In the genomic region with DNA sequence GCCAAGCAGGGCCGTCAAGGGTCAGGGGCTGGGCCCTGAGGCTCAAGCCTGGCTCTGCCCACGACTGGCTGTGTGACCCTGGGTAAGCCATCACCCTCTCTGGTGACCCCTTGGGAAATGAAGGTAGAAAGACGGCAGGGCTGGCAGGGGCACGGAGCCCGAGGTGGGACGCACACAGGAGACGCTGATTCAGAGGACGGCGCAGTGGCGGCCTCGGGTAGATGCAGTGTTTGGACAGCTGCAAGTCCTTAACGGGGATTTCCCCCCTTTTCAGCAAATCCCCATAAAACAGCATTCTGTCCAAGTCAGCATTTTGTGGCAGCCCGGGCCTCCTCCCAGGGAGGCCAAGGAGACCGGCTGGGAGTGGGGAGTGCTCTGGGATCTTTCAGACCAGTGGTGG, we compare ENCODE assay signal across 15 cellular contexts. TPM values are rescaled to one million over a fixed set of nuclear protein-coding genes. Genes with fewer than 3 reads are reported as not detected.
DNase-seq lines count a peak whose midpoint lies in the region; ATAC-seq and TF ChIP-seq lines count a peak whose summit lies in the region.
"Had no signal": no experiment of that assay in that cellular context is flagged by ENCODE, and none has a peak within 500 bp of the region (broad histone marks: within the 10 kb centered on the region; RNA-seq: fewer than 3 reads in every experiment).

No MANE protein-coding gene starts in this region.

- no peak overlapping the region for H3K27ac Mint-ChIP-seq in activated naive CD8-positive, alpha-beta T cell
- H3K27ac Mint-ChIP-seq in activated naive CD8-positive, alpha-beta T cell treated with anti-CD3 and anti-CD28 coated beads, Interleukin-2, amount 50 U/mL, for 24 hours = no peak overlapping the region
- peak overlapping the region; percentile 68 for H3K27ac Mint-ChIP-seq in stimulated activated effector memory CD8-positive, alpha-beta T cell treated with anti-CD3 and anti-CD28 coated beads, Interleukin-12 subunit alpha, Interleukin-12 subunit beta, amount 100 ng/mL, for 72 hours
- H3K27ac Mint-ChIP-seq: endodermal cell had no signal

- H3K79me2 ChIP-seq in OCI-LY7 (ENCODE audit: insufficient read depth, low read depth, low read length) = no peaks in the 10 kb centered on the region

- no peak for ATAC-seq in activated naive CD8-positive, alpha-beta T cell treated with anti-CD3 and anti-CD28 coated beads, Interleukin-2, amount 50 U/mL, for 24 hours
- ATAC-seq in stimulated activated effector memory CD8-positive, alpha-beta T cell treated with anti-CD3 and anti-CD28 coated beads, Interleukin-12 subunit alpha, Interleukin-12 subunit beta, amount 100 ng/mL, for 72 hours = no peak
- ATAC-seq: left colon had no signal

- H2AFZ ChIP-seq in OCI-LY7 (ENCODE audit: low read length) = no peak overlapping the region

- no peak for TF ChIP-seq CTCF in RWPE1 (conservative IDR thresholded peaks at IDR 0.05; ENCODE audit: low read depth)
- no peak for TF ChIP-seq CTCF in fibroblast of mammary gland (conservative IDR thresholded peaks at IDR 0.05; ENCODE audit: control insufficient read depth, insufficient read depth, low read depth, low read length)
- TF ChIP-seq CTCF in OCI-LY7 (conservative IDR thresholded peaks at IDR 0.05; ENCODE audit: low read length) = no peak

- H3K36me3 ChIP-seq in OCI-LY7 (ENCODE audit: insufficient read depth, low read length) = no peaks in the 10 kb centered on the region
- H3K36me3 ChIP-seq: Peyer's patch, upper lobe of right lung had no signal

- no peak overlapping the region for H3K4me2 ChIP-seq in OCI-LY7 (ENCODE audit: low read length)

- DNase-seq in activated naive CD8-positive, alpha-beta T cell treated with anti-CD3 and anti-CD28 coated beads, Interleukin-2, amount 50 U/mL, for 24 hours = no peak
- no peak for DNase-seq in RWPE1 (ENCODE audit: low spot score)
- peak; percentile 25 for DNase-seq in fibroblast of mammary gland (ENCODE audit: low read depth)
- no peak for DNase-seq in stimulated activated effector memory CD8-positive, alpha-beta T cell treated with anti-CD3 and anti-CD28 coated beads, Interleukin-12 subunit alpha, Interleukin-12 subunit beta, amount 100 ng/mL, for 72 hours (ENCODE audit: low spot score in 2 of 2)
- no peak for DNase-seq in activated CD4-positive, CD25-positive, alpha-beta regulatory T cell (lab: John Stamatoyannopoulos, UW)
- DNase-seq in NK-92 (lab: John Stamatoyannopoulos, UW; ENCODE audit: unreplicated experiment) = no peak
- DNase-seq in OCI-LY7 (ENCODE audit: low spot score) = no peak
- DNase-seq: endodermal cell, left colon, NCI-H1092 treated with DMSO at 0.1 percent for 48 hours, nucleus accumbens, upper lobe of right lung had no signal

- no peaks in the 10 kb centered on the region for H3K36me3 Mint-ChIP-seq in activated naive CD8-positive, alpha-beta T cell
- no peaks in the 10 kb centered on the region for H3K36me3 Mint-ChIP-seq in activated naive CD8-positive, alpha-beta T cell treated with anti-CD3 and anti-CD28 coated beads, Interleukin-2, amount 50 U/mL, for 24 hours (ENCODE audit: low read depth)
- no peaks in the 10 kb centered on the region for H3K36me3 Mint-ChIP-seq in stimulated activated effector memory CD8-positive, alpha-beta T cell treated with anti-CD3 and anti-CD28 coated beads, Interleukin-12 subunit alpha, Interleukin-12 subunit beta, amount 100 ng/mL, for 72 hours

- peaks cover 35% of the 10 kb centered on the region for H3K4me1 Mint-ChIP-seq in activated naive CD8-positive, alpha-beta T cell (ENCODE audit: low read depth)
- peaks cover 28% of the 10 kb centered on the region for H3K4me1 Mint-ChIP-seq in activated naive CD8-positive, alpha-beta T cell treated with anti-CD3 and anti-CD28 coated beads, Interleukin-2, amount 50 U/mL, for 24 hours
- H3K4me1 Mint-ChIP-seq in stimulated activated effector memory CD8-positive, alpha-beta T cell treated with anti-CD3 and anti-CD28 coated beads, Interleukin-12 subunit alpha, Interleukin-12 subunit beta, amount 100 ng/mL, for 72 hours = peaks cover 25% of the 10 kb centered on the region
- H3K4me1 Mint-ChIP-seq: endodermal cell had no signal

- no TSS peak for BruUV-seq in OCI-LY7 (replicated peaks; lab: Mats Ljungman, UMichigan)

- peak overlapping the region; percentile 32 for H3K4me3 Mint-ChIP-seq in activated naive CD8-positive, alpha-beta T cell
- no peak overlapping the region for H3K4me3 Mint-ChIP-seq in activated naive CD8-positive, alpha-beta T cell treated with anti-CD3 and anti-CD28 coated beads, Interleukin-2, amount 50 U/mL, for 24 hours
- no peak overlapping the region for H3K4me3 Mint-ChIP-seq in stimulated activated effector memory CD8-positive, alpha-beta T cell treated with anti-CD3 and anti-CD28 coated beads, Interleukin-12 subunit alpha, Interleukin-12 subunit beta, amount 100 ng/mL, for 72 hours
- H3K4me3 Mint-ChIP-seq: endodermal cell had no signal

- H3K27ac ChIP-seq in RWPE1 = peak overlapping the region; percentile 51
- no peak overlapping the region for H3K27ac ChIP-seq in OCI-LY7 (ENCODE audit: low read depth, low read length, poor library complexity, severe bottlenecking)
- H3K27ac ChIP-seq: Peyer's patch, upper lobe of right lung, VCaP had no signal

- no peaks in the 10 kb centered on the region for H3K9me3 Mint-ChIP-seq in activated naive CD8-positive, alpha-beta T cell (ENCODE audit: low read depth)
- H3K9me3 Mint-ChIP-seq in activated naive CD8-positive, alpha-beta T cell treated with anti-CD3 and anti-CD28 coated beads, Interleukin-2, amount 50 U/mL, for 24 hours = no peaks in the 10 kb centered on the region
- no peaks in the 10 kb centered on the region for H3K9me3 Mint-ChIP-seq in stimulated activated effector memory CD8-positive, alpha-beta T cell treated with anti-CD3 and anti-CD28 coated beads, Interleukin-12 subunit alpha, Interleukin-12 subunit beta, amount 100 ng/mL, for 72 hours
- H3K9me3 Mint-ChIP-seq: endodermal cell had no signal

- POLR2A ChIA-PET in RWPE1 (lab: Yijun Ruan, JAX; ENCODE audit: low non-redundant PET) = no interaction called here
- POLR2A ChIA-PET in OCI-LY7 (lab: Charles Lee) = no interaction called here

- no peak overlapping the region for H3K4me3 ChIP-seq in fibroblast of mammary gland (ENCODE audit: control insufficient read depth, low read depth, low read length)
- H3K4me3 ChIP-seq in OCI-LY7 (ENCODE audit: low read depth, low read length, poor library complexity, severe bottlenecking) = no peak overlapping the region
- H3K4me3 ChIP-seq: Peyer's patch, upper lobe of right lung had no signal

- no peaks in the 10 kb centered on the region for H4K20me1 ChIP-seq in OCI-LY7 (ENCODE audit: insufficient read depth, low read length)

- H3K4me1 ChIP-seq in OCI-LY7 (ENCODE audit: insufficient read depth, low read length, poor library complexity, severe bottlenecking) = no peaks in the 10 kb centered on the region
- H3K4me1 ChIP-seq: Peyer's patch, upper lobe of right lung had no signal

- H3K27me3 Mint-ChIP-seq in activated naive CD8-positive, alpha-beta T cell = no peaks in the 10 kb centered on the region
- no peaks in the 10 kb centered on the region for H3K27me3 Mint-ChIP-seq in activated naive CD8-positive, alpha-beta T cell treated with anti-CD3 and anti-CD28 coated beads, Interleukin-2, amount 50 U/mL, for 24 hours

- no peaks in the 10 kb centered on the region for H3K9me3 ChIP-seq in OCI-LY7 (ENCODE audit: low read length)
- H3K9me3 ChIP-seq: Peyer's patch, upper lobe of right lung had no signal

- intact Hi-C loops in OCI-LY7 (cut with micrococcal nuclease; ENCODE audit: unreplicated experiment) = no loop called here

- H3K9me2 ChIP-seq in OCI-LY7 (ENCODE audit: insufficient read depth, low read length) = no peaks in the 10 kb centered on the region

- CTCF ChIA-PET in RWPE1 (lab: Yijun Ruan, JAX) (interaction anchor here (0.7 kb wide), 1 partner anchor 27 kb away, joined by 6 read pairs; no protein-coding TSS in a partner anchor), OCI-LY7 (lab: Charles Lee; ENCODE audit: unreplicated experiment) (no interaction called here)

RNA-seq across cellular contexts. Expression of a gene that starts 16.7 kb away (rescaled TPM):
- total RNA-seq in OCI-LY7 (2014; rRNA removed; shearing (Covaris generic)) = not detected in 2 replicates
- not detected in 2 replicates for total RNA-seq in OCI-LY7 (2022)

RNA-seq across cellular contexts. Expression of a gene that starts 19.6 kb away (rescaled TPM):
- total RNA-seq in OCI-LY7 (2014; rRNA removed; shearing (Covaris generic)) = 42.3 and 44.3 TPM in 2 replicates
- total RNA-seq in OCI-LY7 (2022) = 27.6 and 29.3 TPM in 2 replicates

RNA-seq across cellular contexts. Expression of a gene that starts 24.4 kb away (rescaled TPM):
- total RNA-seq in OCI-LY7 (2014; rRNA removed; shearing (Covaris generic)) = 0.10 TPM in 1 of 2 replicates, not detected in the other
- total RNA-seq in OCI-LY7 (2022) = not detected in 2 replicates
- total RNA-seq: left colon, Peyer's patch had no signal

RNA-seq across cellular contexts. Expression of a gene that starts 41.0 kb away (rescaled TPM):
- total RNA-seq in OCI-LY7 (2014; rRNA removed; shearing (Covaris generic)) = 50.3 and 71.0 TPM in 2 replicates
- 55.4 and 60.4 TPM in 2 replicates for total RNA-seq in OCI-LY7 (2022)

RNA-seq across cellular contexts. Expression of a gene that starts 47.6 kb away (rescaled TPM):
- 55.1 and 61.2 TPM in 2 replicates for total RNA-seq in OCI-LY7 (2014; rRNA removed; shearing (Covaris generic))
- total RNA-seq in OCI-LY7 (2022) = 94.7 and 101 TPM in 2 replicates
